ENCODE assay signal across 8 cellular contexts in the genomic region with DNA sequence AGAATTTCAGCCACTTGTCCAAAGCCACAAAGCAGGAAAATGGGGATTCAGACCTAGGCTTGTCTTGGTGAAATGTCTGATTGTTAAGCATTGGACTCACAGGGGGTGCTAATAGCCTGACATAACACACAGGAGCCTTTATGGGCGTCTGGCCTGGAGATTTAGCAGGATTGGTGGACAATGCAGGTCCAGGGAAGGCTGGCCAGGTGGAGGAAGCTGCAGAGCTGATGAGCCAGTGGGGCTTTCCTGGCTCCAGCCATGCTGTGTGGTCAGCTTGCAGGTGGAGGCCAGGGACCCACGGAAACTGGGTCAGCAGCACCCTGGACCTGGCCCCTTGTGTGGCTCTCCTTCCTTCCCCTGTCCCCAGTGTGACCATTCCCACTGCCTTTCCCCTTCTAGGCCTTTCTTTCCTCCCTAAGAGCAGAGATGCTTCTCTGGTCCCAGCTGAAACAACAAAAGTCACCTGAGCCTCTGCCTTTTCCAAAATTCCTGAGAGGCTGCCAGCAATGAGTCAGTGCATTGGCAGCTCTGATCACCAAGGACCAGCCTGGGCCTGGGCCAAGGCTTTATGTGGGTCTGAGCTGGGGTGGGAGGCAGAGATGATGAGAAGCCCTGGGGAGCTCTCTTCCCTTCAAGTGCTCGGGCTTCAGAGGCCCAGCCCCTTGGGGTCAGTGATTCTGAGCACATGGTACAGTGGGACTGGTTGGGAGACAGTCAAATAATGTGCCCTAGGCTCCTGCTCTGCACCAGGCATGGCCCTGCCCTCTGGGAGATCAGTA.
DNase-seq lines count a peak whose midpoint lies in the region; ATAC-seq and TF ChIP-seq lines count a peak whose summit lies in the region.

No MANE protein-coding gene starts in this region.

- no peaks in the 10 kb centered on the region for H3K27me3 Mint-ChIP-seq in T-helper 2 cell treated with Interferon-gamma antibody and Interleukin-4, amounts not matched to agents 5 μg/mL and 100 μg/mL, for 36 hours (ENCODE audit: low read depth)

- no peak for TF ChIP-seq EP300 in transverse colon (IDR thresholded peaks at IDR 0.05; ENCODE audit: low read depth)

- no peak overlapping the region for H3K27ac ChIP-seq in transverse colon

- POLR2A ChIA-PET in AG04449 (lab: Yijun Ruan, JAX), result interaction anchor here (0.6 to 1.4 kb wide), 6 partner anchors 10 to 340 kb away, joined by 3 to 9 read pairs (median 4); partner anchors contain the start of gene PRSS23

- no peak for ATAC-seq in HG03196 (IDR thresholded peaks at IDR 0.05; ENCODE audit: unreplicated experiment)

- intact Hi-C loops in transverse colon (cut with DNase I; ENCODE audit: low total_unique reads), result loop anchor here (5.0 kb wide), 1 partner anchor 1922 kb away; no protein-coding TSS in a partner anchor

- no peaks in the 10 kb centered on the region for H3K9me3 ChIP-seq in transverse colon

- H3K36me3 Mint-ChIP-seq in T-helper 2 cell treated with Interferon-gamma antibody and Interleukin-4, amounts not matched to agents 5 μg/mL and 100 μg/mL, for 36 hours (ENCODE audit: low read depth), result no peaks in the 10 kb centered on the region

- no peak overlapping the region for H3K27ac Mint-ChIP-seq in T-helper 2 cell treated with Interferon-gamma antibody and Interleukin-4, amounts not matched to agents 5 μg/mL and 100 μg/mL, for 36 hours

- TF ChIP-seq CTCF in AG04449 (IDR thresholded peaks at IDR 0.05; ENCODE audit: insufficient read depth, low read length, missing control alignments) (no peak), choroid plexus epithelial cell (conservative IDR thresholded peaks at IDR 0.05; ENCODE audit: low read depth, low read length) (peak; percentile 21), transverse colon (IDR thresholded peaks at IDR 0.05) (no peak)

- no peak overlapping the region for H3K4me3 Mint-ChIP-seq in T-helper 2 cell treated with Interferon-gamma antibody and Interleukin-4, amounts not matched to agents 5 μg/mL and 100 μg/mL, for 36 hours

- no peaks in the 10 kb centered on the region for H3K9me3 Mint-ChIP-seq in T-helper 2 cell treated with Interferon-gamma antibody and Interleukin-4, amounts not matched to agents 5 μg/mL and 100 μg/mL, for 36 hours

- no peaks in the 10 kb centered on the region for H3K36me3 ChIP-seq in transverse colon

- WGBS in transverse colon (ENCODE audit: low coverage in 1 of 2), 2 donors, result 64% methylated on average over 3 of the region's 3 CpGs; no CpG with 5 or more reads in 1 of the 2 donors

- no peaks in the 10 kb centered on the region for H3K27me3 ChIP-seq in transverse colon

- H3K4me3 ChIP-seq in AG04449 (ENCODE audit: low read depth, low read length) (no peak overlapping the region), choroid plexus epithelial cell (ENCODE audit: low read depth, low read length) (no peak overlapping the region), transverse colon (no peak overlapping the region)

- in situ Hi-C loops in transverse colon (cut with MboI; ENCODE audit: low pct_ligation_motif_present in 1 of 4, low pct_unique_long_range_greater_than_20kb in 1 of 4, low sequenced_read_pairs in 3 of 4), result loop anchor here (5.0 to 25.0 kb wide), 4 partner anchors 152 to 357 kb away; no protein-coding TSS in a partner anchor

- no peak for TF ChIP-seq POLR2A in transverse colon (IDR thresholded peaks at IDR 0.05)

- H3K4me1 ChIP-seq in transverse colon, result peaks cover 0 to 16% (median 5%) of the 10 kb centered on the region in 4 donors

- DNase-seq in AG04449 (ENCODE audit: low read depth, low spot score) (peak; percentile 74), NCI-H1694 (lab: John Stamatoyannopoulos, UW) (peak; percentile 0), choroid plexus epithelial cell (ENCODE audit: low read depth) (peak; percentile 94), middle frontal gyrus (ENCODE audit: extremely low spot score, low spot score) (peak; percentile 34), transverse colon (no peak), NCI-H1417 treated with DMSO at 0.1 percent for 48 hours (lab: John Stamatoyannopoulos, UW) (no peak)
- DNase-seq in T-helper 2 cell treated with Interferon-gamma antibody and Interleukin-4, amounts not matched to agents 5 μg/mL and 100 μg/mL, for 36 hours (ENCODE audit: low spot score), result no peak

- peaks cover 11% of the 10 kb centered on the region for H3K4me1 Mint-ChIP-seq in T-helper 2 cell treated with Interferon-gamma antibody and Interleukin-4, amounts not matched to agents 5 μg/mL and 100 μg/mL, for 36 hours (ENCODE audit: low read depth)

- CTCF ChIA-PET in AG04449 (lab: Yijun Ruan, JAX), result interaction anchor here (0.6 to 3.6 kb wide), 9 partner anchors 9 to 355 kb away, joined by 3 to 20 read pairs (median 4); no protein-coding TSS in a partner anchor

Comparison
In these comparisons a context has a peak if more than half of its experiments do, and no peak if none do; other contexts are left out.
1. DNase-seq: peak in AG04449 (single experiment), NCI-H1694 (single experiment), choroid plexus epithelial cell (single experiment) and middle frontal gyrus (single experiment); none in transverse colon (single experiment), NCI-H1417 treated with DMSO at 0.1 percent for 48 hours (single experiment) and T-helper 2 cell treated with Interferon-gamma antibody and Interleukin-4, amounts not matched to agents 5 μg/mL and 100 μg/mL, for 36 hours (single experiment).